Comparison of ENCODE assay signal across 8 cellular contexts in genomic region chr17:7888184-7888920, GRCh38. TPM values are rescaled to one million over a fixed set of nuclear protein-coding genes. Genes with fewer than 3 reads are reported as not detected.
A peak's percentile ranks its signal among the peaks of the same experiment; 100 is the strongest.
DNase-seq lines count a peak whose midpoint lies in the region; TF ChIP-seq lines count a peak whose summit lies in the region.

Gene CHD3 (plus strand): TSS chr17:7888789. CDS start chr17:7889001, 212 bp downstream.

- no peak for TF ChIP-seq CTCF in progenitor cell of endocrine pancreas (IDR thresholded peaks at IDR 0.05; ENCODE audit: unreplicated experiment)

- peaks cover 11% of the 10 kb centered on the region for H3K36me3 Mint-ChIP-seq in progenitor cell of endocrine pancreas (ENCODE audit: insufficient read depth)

- H3K27me3 Mint-ChIP-seq in progenitor cell of endocrine pancreas, result no peaks in the 10 kb centered on the region

- H3K27ac Mint-ChIP-seq in progenitor cell of endocrine pancreas, result no peak within 1 kb of the TSS

- H3K4me1 Mint-ChIP-seq in progenitor cell of endocrine pancreas (ENCODE audit: low read depth), result peaks cover 3% of the 10 kb centered on the region

- intact Hi-C loops in head of caudate nucleus (cut with DNase I), result loop anchor here (5.0 kb wide), 1 partner anchor 51 kb away; no protein-coding TSS in a partner anchor

- H3K9me3 Mint-ChIP-seq in progenitor cell of endocrine pancreas (ENCODE audit: low read depth), result no peaks in the 10 kb centered on the region

- no peak within 1 kb of the TSS for H3K4me3 Mint-ChIP-seq in progenitor cell of endocrine pancreas (ENCODE audit: low read depth)

- DNase-seq in DMS79 treated with DMSO at 0.1 percent for 48 hours (lab: John Stamatoyannopoulos, UW) (peak; percentile 76), NCI-H526 treated with DMSO at 0.1 percent for 48 hours (lab: John Stamatoyannopoulos, UW) (peak; percentile 54), head of caudate nucleus (peak in 35 of 42 donors; percentile 16 to 70 (median 48)), progenitor cell of endocrine pancreas (ENCODE audit: low spot score, unreplicated experiment) (no peak), NCI-H524 treated with DMSO at 0.1 percent for 48 hours (lab: John Stamatoyannopoulos, UW) (no peak), NCI-H2029 (lab: John Stamatoyannopoulos, UW) (no peak), EL (no peak)
- peak; percentile 39 for DNase-seq in activated T-helper 9 cell treated with anti-CD3 and anti-CD28 coated beads, Interleukin-2, amount 50 U/mL, for 16 hours (ENCODE audit: low read depth)

RNA-seq across cellular contexts. Expression of gene CHD3, which starts in this region (rescaled TPM):
- 112 and 119 TPM in 2 replicates for total RNA-seq in progenitor cell of endocrine pancreas

Comparison
In these comparisons a context has a peak if more than half of its experiments do, and no peak if none do; other contexts are left out.
1. DNase-seq: peak in DMS79 treated with DMSO at 0.1 percent for 48 hours (single experiment), NCI-H526 treated with DMSO at 0.1 percent for 48 hours (single experiment), activated T-helper 9 cell treated with anti-CD3 and anti-CD28 coated beads, Interleukin-2, amount 50 U/mL, for 16 hours (single experiment) and head of caudate nucleus (35 of 42); none in progenitor cell of endocrine pancreas (single experiment), NCI-H524 treated with DMSO at 0.1 percent for 48 hours (single experiment), NCI-H2029 (single experiment) and EL (single experiment).